In the genomic region with DNA sequence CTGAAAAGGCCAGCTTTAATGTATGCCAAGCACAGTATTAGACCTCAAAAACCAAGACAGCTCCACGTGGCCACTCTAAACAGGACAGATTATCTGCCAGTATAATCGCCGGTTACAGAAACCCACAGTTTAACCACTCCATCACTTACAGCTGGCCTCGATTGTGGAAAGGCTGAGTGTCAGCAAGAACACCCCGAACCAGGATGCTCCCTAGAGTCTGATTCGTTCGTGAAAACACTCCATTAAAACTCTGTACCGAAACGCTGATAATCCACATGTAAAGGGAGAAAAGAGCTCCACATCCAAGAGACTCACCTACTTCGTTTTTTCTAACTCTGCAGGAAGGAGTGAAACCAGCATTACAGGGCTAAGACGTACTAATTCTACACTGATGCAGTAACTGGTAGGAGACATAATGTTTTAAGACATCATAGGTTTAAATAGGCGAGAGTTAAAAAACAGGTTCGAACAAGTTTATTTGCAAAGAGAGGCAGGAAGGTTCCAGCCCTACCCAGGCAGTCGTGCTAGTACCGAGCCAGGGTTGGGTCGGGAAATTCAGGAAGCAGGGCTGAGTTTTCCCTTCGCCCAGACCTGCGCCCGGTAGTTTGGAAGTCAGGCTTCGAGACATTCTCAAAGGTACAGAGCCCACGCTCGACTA, we compare ENCODE assay signal across 8 cellular contexts. TPM values are rescaled to one million over a fixed set of nuclear protein-coding genes. Genes with fewer than 3 reads are reported as not detected.
DNase-seq lines count a peak whose midpoint lies in the region; ATAC-seq and TF ChIP-seq lines count a peak whose summit lies in the region.

No MANE protein-coding gene starts in this region.

- peak overlapping the region; percentile 93 for H3K27ac ChIP-seq in brain microvascular endothelial cell
- peak overlapping the region; percentile 72 to 99 (median 96) for H3K27ac ChIP-seq in skin epidermis

- DNase-seq in NCI-H82 (lab: John Stamatoyannopoulos, UW) (peak; percentile 22), NCI-H82 treated with DMSO at 0.1 percent for 48 hours (lab: John Stamatoyannopoulos, UW; ENCODE audit: unreplicated experiment) (no peak), NCI-H146 treated with DMSO at 0.1 percent for 48 hours (lab: John Stamatoyannopoulos, UW; ENCODE audit: unreplicated experiment) (peak; percentile 34), brain microvascular endothelial cell (peak; percentile 30), immature natural killer cell (peak; percentile 28 to 35 (median 28))

- no peak for TF ChIP-seq CTCF in brain microvascular endothelial cell (IDR thresholded peaks at IDR 0.05; ENCODE audit: low read depth, low read length, missing control alignments)

- peaks cover 29 to 37% of the 10 kb centered on the region in 2 donors for H3K4me1 Mint-ChIP-seq in immature natural killer cell

- no peaks in the 10 kb centered on the region for H3K36me3 ChIP-seq in brain microvascular endothelial cell (replicated peaks)

- ATAC-seq in GM21529 (IDR thresholded peaks at IDR 0.05; ENCODE audit: unreplicated experiment) = no peak
- no peak for ATAC-seq in GM21526 (IDR thresholded peaks at IDR 0.05; ENCODE audit: low FRiP score, unreplicated experiment)

- H3K36me3 Mint-ChIP-seq in immature natural killer cell = no peaks in the 10 kb centered on the region

- peaks cover 4 to 16% (median 8%) of the 10 kb centered on the region in 3 donors for H3K27me3 Mint-ChIP-seq in immature natural killer cell (ENCODE audit: low read depth in 3 of 3)

- in situ Hi-C loops in brain microvascular endothelial cell (cut with HindIII; ENCODE audit: low pct_ligation_motif_present, low sequenced_read_pairs) = no loop called here

- peak overlapping the region; percentile 55 to 90 (median 77) for H3K27ac Mint-ChIP-seq in immature natural killer cell

- H3K27me3 ChIP-seq in brain microvascular endothelial cell (replicated peaks) = no peaks in the 10 kb centered on the region

- peak overlapping the region; percentile 85 to 92 (median 90) for H3K4me3 Mint-ChIP-seq in immature natural killer cell

- H3K4me3 ChIP-seq in brain microvascular endothelial cell (ENCODE audit: low read depth, low read length) = peak overlapping the region; percentile 74
- peak overlapping the region; percentile 54 to 96 (median 79) for H3K4me3 ChIP-seq in skin epidermis

- H3K9me3 Mint-ChIP-seq in immature natural killer cell = no peaks in the 10 kb centered on the region

RNA-seq across cellular contexts. Expression of a gene that starts 1.0 kb away (rescaled TPM):
- 1 to 10 TPM in 2 of 3 donors, under 1 TPM in 1; 0.69 to 2.3 (median 1.1) TPM for polyA plus RNA-seq in immature natural killer cell
